11 cellular contexts compared by ENCODE assay signal in genomic region chr5:123441408-123441807, GRCh38. TPM values are rescaled to one million over a fixed set of nuclear protein-coding genes. Genes with fewer than 3 reads are reported as not detected.
DNase-seq lines count a peak whose midpoint lies in the region; ATAC-seq lines count a peak whose summit lies in the region.
"Had no signal": no experiment of that assay in that cellular context is flagged by ENCODE, and none has a peak within 500 bp of the region (broad histone marks: within the 10 kb centered on the region; RNA-seq: fewer than 3 reads in every experiment).

No MANE protein-coding gene starts in this region.

- no peaks in the 10 kb centered on the region for H3K36me3 Mint-ChIP-seq in activated naive CD8-positive, alpha-beta T cell treated with anti-CD3 and anti-CD28 coated beads, Interleukin-2, amount 10 ng/mL, durations not matched to agents 7 days and 5 days
- no peaks in the 10 kb centered on the region for H3K36me3 Mint-ChIP-seq in activated naive CD8-positive, alpha-beta T cell treated with anti-CD3 and anti-CD28 coated beads for 36 hours
- H3K36me3 Mint-ChIP-seq in T-helper 17 cell (ENCODE audit: low read depth): no peaks in the 10 kb centered on the region
- H3K36me3 Mint-ChIP-seq in stimulated activated memory B cell treated with anti-CD40 and anti-IgM and Interleukin-4, amounts not matched to agents 10 μg/mL and 1 μg/mL and 100 μg/mL, for 72 hours: no peaks in the 10 kb centered on the region

- H3K27me3 Mint-ChIP-seq in activated naive CD8-positive, alpha-beta T cell treated with anti-CD3 and anti-CD28 coated beads, Interleukin-2, amount 10 ng/mL, durations not matched to agents 7 days and 5 days: no peaks in the 10 kb centered on the region
- H3K27me3 Mint-ChIP-seq in activated naive CD8-positive, alpha-beta T cell treated with anti-CD3 and anti-CD28 coated beads for 36 hours: peaks cover 11% of the 10 kb centered on the region
- peaks cover 11% of the 10 kb centered on the region for H3K27me3 Mint-ChIP-seq in T-helper 17 cell
- H3K27me3 Mint-ChIP-seq in stimulated activated memory B cell treated with anti-CD40 and anti-IgM and Interleukin-4, amounts not matched to agents 10 μg/mL and 1 μg/mL and 100 μg/mL, for 72 hours: no peaks in the 10 kb centered on the region

- H3K27ac Mint-ChIP-seq in activated naive CD8-positive, alpha-beta T cell treated with anti-CD3 and anti-CD28 coated beads, Interleukin-2, amount 10 ng/mL, durations not matched to agents 7 days and 5 days: no peak overlapping the region
- no peak overlapping the region for H3K27ac Mint-ChIP-seq in activated naive CD8-positive, alpha-beta T cell treated with anti-CD3 and anti-CD28 coated beads for 36 hours
- no peak overlapping the region for H3K27ac Mint-ChIP-seq in T-helper 17 cell
- H3K27ac Mint-ChIP-seq in stimulated activated memory B cell treated with anti-CD40 and anti-IgM and Interleukin-4, amounts not matched to agents 10 μg/mL and 1 μg/mL and 100 μg/mL, for 72 hours: no peak overlapping the region

- POLR2A ChIA-PET in activated naive CD8-positive, alpha-beta T cell treated with anti-CD3 and anti-CD28 coated beads, Interleukin-2, amount 10 ng/mL, durations not matched to agents 7 days and 5 days (lab: Charles Lee): no interaction called here

- DNase-seq in activated naive CD8-positive, alpha-beta T cell treated with anti-CD3 and anti-CD28 coated beads, Interleukin-2, amount 10 ng/mL, durations not matched to agents 7 days and 5 days: no peak
- DNase-seq in activated naive CD8-positive, alpha-beta T cell treated with anti-CD3 and anti-CD28 coated beads for 36 hours: no peak
- DNase-seq in T-helper 17 cell: no peak
- no peak for DNase-seq in DMS53 treated with DMSO at 0.1 percent for 48 hours (lab: John Stamatoyannopoulos, UW; ENCODE audit: unreplicated experiment)
- DNase-seq in cardiac septum (ENCODE audit: low spot score): no peak
- no peak for DNase-seq in caudate nucleus (lab: John Stamatoyannopoulos, UW)
- DNase-seq: heart right ventricle, nucleus accumbens had no signal

- H3K27ac ChIP-seq in caudate nucleus (ENCODE audit: low read depth, low read length): no peak overlapping the region
- H3K27ac ChIP-seq: heart right ventricle, thoracic aorta had no signal

- H3K4me3 Mint-ChIP-seq in activated naive CD8-positive, alpha-beta T cell treated with anti-CD3 and anti-CD28 coated beads, Interleukin-2, amount 10 ng/mL, durations not matched to agents 7 days and 5 days: no peak overlapping the region
- H3K4me3 Mint-ChIP-seq in activated naive CD8-positive, alpha-beta T cell treated with anti-CD3 and anti-CD28 coated beads for 36 hours: no peak overlapping the region
- no peak overlapping the region for H3K4me3 Mint-ChIP-seq in T-helper 17 cell
- H3K4me3 Mint-ChIP-seq in stimulated activated memory B cell treated with anti-CD40 and anti-IgM and Interleukin-4, amounts not matched to agents 10 μg/mL and 1 μg/mL and 100 μg/mL, for 72 hours: no peak overlapping the region

- H3K9me3 Mint-ChIP-seq in activated naive CD8-positive, alpha-beta T cell treated with anti-CD3 and anti-CD28 coated beads, Interleukin-2, amount 10 ng/mL, durations not matched to agents 7 days and 5 days: no peaks in the 10 kb centered on the region
- no peaks in the 10 kb centered on the region for H3K9me3 Mint-ChIP-seq in activated naive CD8-positive, alpha-beta T cell treated with anti-CD3 and anti-CD28 coated beads for 36 hours
- no peaks in the 10 kb centered on the region for H3K9me3 Mint-ChIP-seq in stimulated activated memory B cell treated with anti-CD40 and anti-IgM and Interleukin-4, amounts not matched to agents 10 μg/mL and 1 μg/mL and 100 μg/mL, for 72 hours

- no peaks in the 10 kb centered on the region for H3K9me3 ChIP-seq in T-helper 17 cell (ENCODE audit: control insufficient read depth, low read length, poor library complexity, severe bottlenecking)
- H3K9me3 ChIP-seq: heart right ventricle, thoracic aorta had no signal

- intact Hi-C loops in cardiac septum (cut with DNase I): no loop called here

- ATAC-seq in activated naive CD8-positive, alpha-beta T cell treated with anti-CD3 and anti-CD28 coated beads, Interleukin-2, amount 10 ng/mL, durations not matched to agents 7 days and 5 days (ENCODE audit: low read depth): peak; percentile 52
- ATAC-seq in HG02852 (IDR thresholded peaks at IDR 0.05; ENCODE audit: unreplicated experiment) (peak; percentile 76), T-helper 17 cell (peak; percentile 54)
- ATAC-seq in stimulated activated memory B cell treated with anti-CD40 and anti-IgM and Interleukin-4, amounts not matched to agents 10 μg/mL and 1 μg/mL and 100 μg/mL, for 72 hours: peak; percentile 36
- ATAC-seq: heart right ventricle had no signal

- H3K4me1 Mint-ChIP-seq in activated naive CD8-positive, alpha-beta T cell treated with anti-CD3 and anti-CD28 coated beads, Interleukin-2, amount 10 ng/mL, durations not matched to agents 7 days and 5 days: no peaks in the 10 kb centered on the region
- H3K4me1 Mint-ChIP-seq in activated naive CD8-positive, alpha-beta T cell treated with anti-CD3 and anti-CD28 coated beads for 36 hours: peaks cover 7% of the 10 kb centered on the region
- H3K4me1 Mint-ChIP-seq in T-helper 17 cell: peaks cover 5% of the 10 kb centered on the region
- no peaks in the 10 kb centered on the region for H3K4me1 Mint-ChIP-seq in stimulated activated memory B cell treated with anti-CD40 and anti-IgM and Interleukin-4, amounts not matched to agents 10 μg/mL and 1 μg/mL and 100 μg/mL, for 72 hours

RNA-seq across cellular contexts. Expression of gene CEP120, which starts 18.2 kb away (rescaled TPM):
- 10 to 100 TPM; 41.7 to 42.8 TPM for total RNA-seq in activated naive CD8-positive, alpha-beta T cell treated with anti-CD3 and anti-CD28 coated beads, Interleukin-2, amount 10 ng/mL, durations not matched to agents 7 days and 5 days
- total RNA-seq in activated naive CD8-positive, alpha-beta T cell treated with anti-CD3 and anti-CD28 coated beads for 36 hours: 10 to 100 TPM; 19.1 to 21.1 TPM
- total RNA-seq in T-helper 17 cell: 10 to 100 TPM; 58.6 to 60.5 TPM
- total RNA-seq in cardiac septum: 10.2 TPM
